In genomic region chr3:194367992-194368841, GRCh38 we compare ENCODE assay signal across 19 cellular contexts. TPM values are rescaled to one million over a fixed set of nuclear protein-coding genes. Genes with fewer than 3 reads are reported as not detected.
DNase-seq lines count a peak whose midpoint lies in the region; ATAC-seq and TF ChIP-seq lines count a peak whose summit lies in the region.
"Had no signal": no experiment of that assay in that cellular context is flagged by ENCODE, and none has a peak within 500 bp of the region (broad histone marks: within the 10 kb centered on the region; RNA-seq: fewer than 3 reads in every experiment).

No MANE protein-coding gene starts in this region.

- no peak overlapping the region for H2AFZ ChIP-seq in DND-41 (ENCODE audit: low read depth, low read length)
- H2AFZ ChIP-seq in Karpas-422 (ENCODE audit: low read length), result no peak overlapping the region

- H3K27me3 Mint-ChIP-seq in nephron progenitor cell (ENCODE audit: low read depth, poor library complexity), result peaks cover 51% of the 10 kb centered on the region

- no peaks in the 10 kb centered on the region for H3K9me3 Mint-ChIP-seq in nephron progenitor cell
- H3K9me3 Mint-ChIP-seq: activated naive CD4-positive, alpha-beta T cell treated with anti-CD3 and anti-CD28 coated beads for 36 hours; endodermal cell; nephron had no signal

- H3K9me3 ChIP-seq in DND-41 (ENCODE audit: insufficient read depth, low read length, severe bottlenecking) (no peaks in the 10 kb centered on the region), Karpas-422 (ENCODE audit: low read length) (no peaks in the 10 kb centered on the region)
- H3K9me3 ChIP-seq: heart right ventricle, vagina had no signal

- H3K27ac ChIP-seq in DND-41 (ENCODE audit: low read length), result no peak overlapping the region
- no peak overlapping the region for H3K27ac ChIP-seq in Karpas-422 (ENCODE audit: low read length)
- H3K27ac ChIP-seq: cardiac muscle cell, heart right ventricle, vagina had no signal

- no peaks in the 10 kb centered on the region for H3K4me1 ChIP-seq in DND-41 (ENCODE audit: insufficient read depth, low read length)
- H3K4me1 ChIP-seq in Karpas-422 (ENCODE audit: low read length), result peaks cover 9% of the 10 kb centered on the region

- ATAC-seq in DND-41 (ENCODE audit: insufficient read depth, low read depth), result 0 out of 3 replicates have a peak, but pooled peaks have one; percentile 22
- ATAC-seq: left lobe of liver, PC-3 had no signal

- DNase-seq in DND-41 (no peak), Karpas-422 (peak; percentile 67), cardiac fibroblast (ENCODE audit: low read depth in 2 of 2) (peak; percentile 5 to 21), nephron progenitor cell (peak; percentile 48), occipital lobe (lab: John Stamatoyannopoulos, UW) (no peak), NCI-H226 (no peak)
- DNase-seq in stimulated activated CD4-positive, alpha-beta T cell treated with anti-CD3 and anti-CD28 coated beads, Interleukin-4, amount 100 ng/mL, for 1 hour, result no peak
- DNase-seq: activated naive CD4-positive, alpha-beta T cell treated with anti-CD3 and anti-CD28 coated beads for 36 hours; COR-L47; endodermal cell; heart right ventricle; PC-3; right cardiac atrium; stimulated activated naive CD4-positive, alpha-beta T cell treated with Interleukin-2 at 50 U/mL for 16 hours had no signal

- H4K20me1 ChIP-seq in DND-41 (ENCODE audit: insufficient read depth, low read length), result peaks cover 2% of the 10 kb centered on the region; the same call in 1 of the 2 replicates
- H4K20me1 ChIP-seq in Karpas-422 (ENCODE audit: insufficient read depth, low read depth, low read length), result no peaks in the 10 kb centered on the region

- peaks cover 71% of the 10 kb centered on the region for H3K4me1 Mint-ChIP-seq in nephron progenitor cell

- no peaks in the 10 kb centered on the region for H3K36me3 Mint-ChIP-seq in nephron progenitor cell (ENCODE audit: low read depth)

- no peak overlapping the region for H3K4me3 Mint-ChIP-seq in nephron progenitor cell
- H3K4me3 Mint-ChIP-seq: activated naive CD4-positive, alpha-beta T cell treated with anti-CD3 and anti-CD28 coated beads for 36 hours; endodermal cell; nephron had no signal

- H3K4me3 ChIP-seq in DND-41 (ENCODE audit: low read depth in 1 of 2, low read length in 2 of 2) (no peak overlapping the region), Karpas-422 (ENCODE audit: low read length) (no peak overlapping the region), cardiac fibroblast (replicated peaks in 1 of 2; ENCODE audit: low read depth in 2 of 2, low read length in 2 of 2) (no peak overlapping the region)
- H3K4me3 ChIP-seq: cardiac muscle cell, heart right ventricle, vagina had no signal

- H3K9ac ChIP-seq in DND-41 (ENCODE audit: low read depth, low read length) (no peak overlapping the region), Karpas-422 (ENCODE audit: low read length) (no peak overlapping the region)

- H3K27me3 ChIP-seq in DND-41 (ENCODE audit: insufficient read depth, low read length, poor library complexity) (peaks cover 12% of the 10 kb centered on the region), Karpas-422 (ENCODE audit: low read length) (no peaks in the 10 kb centered on the region)
- H3K27me3 ChIP-seq: vagina had no signal

- TF ChIP-seq CTCF in DND-41 (IDR thresholded peaks at IDR 0.05; ENCODE audit: borderline replicate concordance, extremely low read depth, low read length, poor library complexity, severe bottlenecking) (no peak), cardiac fibroblast (IDR thresholded peaks at IDR 0.05; ENCODE audit: low read depth, low read length) (no peak), nephron progenitor cell (IDR thresholded peaks at IDR 0.05) (no peak)

- no peak overlapping the region for H3K27ac Mint-ChIP-seq in nephron progenitor cell
- H3K27ac Mint-ChIP-seq: activated naive CD4-positive, alpha-beta T cell treated with anti-CD3 and anti-CD28 coated beads for 36 hours; endodermal cell; nephron had no signal

- H3K4me2 ChIP-seq in DND-41 (ENCODE audit: insufficient read depth, low read length) (no peak overlapping the region), Karpas-422 (ENCODE audit: low read depth, low read length, poor library complexity, severe bottlenecking) (no peak overlapping the region)

- H3K79me2 ChIP-seq in DND-41 (ENCODE audit: insufficient read depth, low read length) (no peaks in the 10 kb centered on the region), Karpas-422 (ENCODE audit: low read length) (no peaks in the 10 kb centered on the region)

- H3K36me3 ChIP-seq in DND-41 (ENCODE audit: insufficient read depth, low read length), result no peaks in the 10 kb centered on the region
- H3K36me3 ChIP-seq in Karpas-422 (ENCODE audit: insufficient read depth, low read length), result no peaks in the 10 kb centered on the region
- H3K36me3 ChIP-seq: cardiac muscle cell, heart right ventricle, vagina had no signal

- H3K9me2 ChIP-seq in Karpas-422 (replicated peaks; ENCODE audit: insufficient read depth, low read length), result no peaks in the 10 kb centered on the region

RNA-seq across cellular contexts. Expression of gene LRRC15, which starts 1.3 kb away (rescaled TPM):
- total RNA-seq in Karpas-422 (2014; rRNA removed; shearing (Covaris generic); ENCODE audit: low replicate concordance), result not detected in 2 replicates
- not detected for total RNA-seq in occipital lobe
- total RNA-seq: activated naive CD4-positive, alpha-beta T cell treated with anti-CD3 and anti-CD28 coated beads for 36 hours; HT-29; left lobe of liver; vagina had no signal

RNA-seq across cellular contexts. Expression of gene CPN2, which starts 17.1 kb away (rescaled TPM):
- not detected in 2 replicates for total RNA-seq in Karpas-422 (2014; rRNA removed; shearing (Covaris generic); ENCODE audit: low replicate concordance)
- not detected for total RNA-seq in occipital lobe
- total RNA-seq: activated naive CD4-positive, alpha-beta T cell treated with anti-CD3 and anti-CD28 coated beads for 36 hours; HT-29; right cardiac atrium; vagina had no signal

RNA-seq across cellular contexts. Expression of gene GP5, which starts 30.8 kb away (rescaled TPM):
- total RNA-seq in Karpas-422 (2014; rRNA removed; shearing (Covaris generic); ENCODE audit: low replicate concordance), result not detected in 2 replicates
- total RNA-seq in occipital lobe, result not detected
- total RNA-seq: HT-29, PC-3, right cardiac atrium, vagina had no signal

Comparison
In these comparisons a context has a peak if more than half of its experiments do, and no peak if none do; other contexts are left out.
1. DNase-seq: peak in Karpas-422 (single experiment), cardiac fibroblast (2 of 2) and nephron progenitor cell (single experiment); none in DND-41 (single experiment), stimulated activated CD4-positive, alpha-beta T cell treated with anti-CD3 and anti-CD28 coated beads, Interleukin-4, amount 100 ng/mL, for 1 hour (single experiment), occipital lobe (single experiment) and NCI-H226 (single experiment).